ENCODE assay signal across 28 cellular contexts in genomic region chr11:125512106-125512505, GRCh38. TPM values are rescaled to one million over a fixed set of nuclear protein-coding genes. Genes with fewer than 3 reads are reported as not detected.
DNase-seq lines count a peak whose midpoint lies in the region; ATAC-seq lines count a peak whose summit lies in the region.
"Had no signal": no experiment of that assay in that cellular context is flagged by ENCODE, and none has a peak within 500 bp of the region (broad histone marks: within the 10 kb centered on the region; RNA-seq: fewer than 3 reads in every experiment).

No MANE protein-coding gene starts in this region.

- POLR2A ChIA-PET in naive thymus-derived CD8-positive, alpha-beta T cell (lab: Charles Lee) = no interaction called here

- H3K4me3 Mint-ChIP-seq in activated naive CD8-positive, alpha-beta T cell = no peak overlapping the region
- H3K4me3 Mint-ChIP-seq in activated naive CD8-positive, alpha-beta T cell treated with anti-CD3 and anti-CD28 coated beads, Interleukin-2, amount 50 U/mL, for 24 hours = no peak overlapping the region
- no peak overlapping the region for H3K4me3 Mint-ChIP-seq in activated T-helper 1 cell treated with anti-CD3 and anti-CD28 coated beads, Interleukin-12 subunit alpha, Interleukin-12 subunit beta, Interleukin-2, Interleukin-4 antibody, amounts not matched to agents 30 ng/mL and 10 ng/mL and 1 ng/mL, durations not matched to agents 14 hours and 24 hours and 36 hours
- peak overlapping the region in 1 of 10 donors; percentile 45 for H3K4me3 Mint-ChIP-seq in naive thymus-derived CD8-positive, alpha-beta T cell
- H3K4me3 Mint-ChIP-seq: activated CD4-positive, alpha-beta memory T cell treated with anti-CD3 and anti-CD28 coated beads for 36 hours; H9 had no signal

- ATAC-seq in activated naive CD8-positive, alpha-beta T cell treated with anti-CD3 and anti-CD28 coated beads, Interleukin-2, amount 50 U/mL, for 24 hours = no peak
- no peak for ATAC-seq in naive thymus-derived CD8-positive, alpha-beta T cell
- no peak for ATAC-seq in GM21360 (IDR thresholded peaks at IDR 0.05; ENCODE audit: unreplicated experiment)
- ATAC-seq: A549; activated CD4-positive, CD25-positive, alpha-beta regulatory T cell treated with anti-CD3 and anti-CD28 coated beads, Interleukin-2, amount 50 U/mL, for 24 hours; activated naive CD4-positive, alpha-beta T cell treated with anti-CD3 and anti-CD28 coated beads, Interleukin-2, amount 50 U/mL, for 72 hours; heart right ventricle; left ventricle myocardium superior had no signal

- intact Hi-C loops in activated T-helper 1 cell treated with anti-CD3 and anti-CD28 coated beads, Interleukin-12 subunit alpha, Interleukin-12 subunit beta, Interleukin-2, Interleukin-4 antibody, amounts not matched to agents 30 ng/mL and 10 ng/mL and 1 ng/mL, durations not matched to agents 14 hours and 24 hours and 36 hours (cut with micrococcal nuclease) = loop anchor here (10.0 kb wide), 1 partner anchor 553 kb away; the partner anchor contains the start of gene CDON

- H3K4me1 Mint-ChIP-seq in activated naive CD8-positive, alpha-beta T cell (ENCODE audit: low read depth) = peaks cover 55% of the 10 kb centered on the region
- H3K4me1 Mint-ChIP-seq in activated naive CD8-positive, alpha-beta T cell treated with anti-CD3 and anti-CD28 coated beads, Interleukin-2, amount 50 U/mL, for 24 hours = peaks cover 58% of the 10 kb centered on the region
- peaks cover 53% of the 10 kb centered on the region for H3K4me1 Mint-ChIP-seq in activated T-helper 1 cell treated with anti-CD3 and anti-CD28 coated beads, Interleukin-12 subunit alpha, Interleukin-12 subunit beta, Interleukin-2, Interleukin-4 antibody, amounts not matched to agents 30 ng/mL and 10 ng/mL and 1 ng/mL, durations not matched to agents 14 hours and 24 hours and 36 hours (ENCODE audit: low read depth)
- H3K4me1 Mint-ChIP-seq in naive thymus-derived CD8-positive, alpha-beta T cell = peaks cover 21 to 59% (median 55%) of the 10 kb centered on the region in 4 donors

- DNase-seq in activated naive CD8-positive, alpha-beta T cell treated with anti-CD3 and anti-CD28 coated beads, Interleukin-2, amount 50 U/mL, for 24 hours = no peak
- DNase-seq in activated T-helper 1 cell treated with anti-CD3 and anti-CD28 coated beads, Interleukin-12 subunit alpha, Interleukin-12 subunit beta, Interleukin-2, Interleukin-4 antibody, amounts not matched to agents 30 ng/mL and 10 ng/mL and 1 ng/mL, durations not matched to agents 14 hours and 24 hours and 36 hours (ENCODE audit: low spot score) = no peak
- no peak for DNase-seq in naive thymus-derived CD8-positive, alpha-beta T cell
- DNase-seq in NCI-H2107 treated with DMSO at 0.1 percent for 48 hours (lab: John Stamatoyannopoulos, UW; ENCODE audit: unreplicated experiment) (no peak), NCI-H146 treated with DMSO at 0.1 percent for 48 hours (lab: John Stamatoyannopoulos, UW; ENCODE audit: unreplicated experiment) (no peak), DMS153 (lab: John Stamatoyannopoulos, UW) (no peak)
- DNase-seq: activated CD4-positive, alpha-beta memory T cell treated with anti-CD3 and anti-CD28 coated beads for 36 hours; activated CD8-positive, alpha-beta memory T cell treated with anti-CD3 and anti-CD28 coated beads, Interleukin-2, amount 50 U/mL, for 48 hours; aorta; DMS79 treated with DMSO at 0.1 percent for 48 hours; GF-D8; H9; heart right ventricle; Karpas-422; kidney; left ventricle myocardium superior; NCI-H1417 treated with DMSO at 0.1 percent for 48 hours; NCI-H2081; NCI-H2227 treated with DMSO at 0.1 percent for 48 hours; NCI-H526; NK-92 treated with Interleukin-12 subunit alpha and Interleukin-12 subunit beta, amount 100 ng/mL, for 24 hours; stimulated activated naive CD4-positive, alpha-beta T cell treated with Interleukin-2 at 50 U/mL for 16 hours had no signal

- H3K27ac Mint-ChIP-seq in activated naive CD8-positive, alpha-beta T cell = peak overlapping the region; percentile 22
- no peak overlapping the region for H3K27ac Mint-ChIP-seq in activated naive CD8-positive, alpha-beta T cell treated with anti-CD3 and anti-CD28 coated beads, Interleukin-2, amount 50 U/mL, for 24 hours
- peak overlapping the region; percentile 4 for H3K27ac Mint-ChIP-seq in activated T-helper 1 cell treated with anti-CD3 and anti-CD28 coated beads, Interleukin-12 subunit alpha, Interleukin-12 subunit beta, Interleukin-2, Interleukin-4 antibody, amounts not matched to agents 30 ng/mL and 10 ng/mL and 1 ng/mL, durations not matched to agents 14 hours and 24 hours and 36 hours
- peak overlapping the region in 7 of 10 donors; percentile 21 to 94 (median 40) for H3K27ac Mint-ChIP-seq in naive thymus-derived CD8-positive, alpha-beta T cell
- H3K27ac Mint-ChIP-seq: activated CD4-positive, alpha-beta memory T cell treated with anti-CD3 and anti-CD28 coated beads for 36 hours; activated T-helper 2 cell treated with anti-CD3 and anti-CD28 coated beads, Interferon-gamma antibody, Interleukin-2, Interleukin-4, amounts not matched to agents 10 μg/mL and 5 μg/mL and 100 μg/mL, durations not matched to agents 14 hours and 24 hours and 36 hours; H9 had no signal

- H3K9me3 Mint-ChIP-seq in activated naive CD8-positive, alpha-beta T cell (ENCODE audit: low read depth) = no peaks in the 10 kb centered on the region
- no peaks in the 10 kb centered on the region for H3K9me3 Mint-ChIP-seq in activated naive CD8-positive, alpha-beta T cell treated with anti-CD3 and anti-CD28 coated beads, Interleukin-2, amount 50 U/mL, for 24 hours
- peaks cover 3% of the 10 kb centered on the region for H3K9me3 Mint-ChIP-seq in activated T-helper 1 cell treated with anti-CD3 and anti-CD28 coated beads, Interleukin-12 subunit alpha, Interleukin-12 subunit beta, Interleukin-2, Interleukin-4 antibody, amounts not matched to agents 30 ng/mL and 10 ng/mL and 1 ng/mL, durations not matched to agents 14 hours and 24 hours and 36 hours
- H3K9me3 Mint-ChIP-seq in naive thymus-derived CD8-positive, alpha-beta T cell = no peaks in the 10 kb centered on the region
- H3K9me3 Mint-ChIP-seq: activated CD4-positive, alpha-beta memory T cell treated with anti-CD3 and anti-CD28 coated beads for 36 hours; activated naive CD4-positive, alpha-beta T cell treated with anti-CD3 and anti-CD28 coated beads, Interleukin-2, amount 50 U/mL, for 72 hours; activated T-helper 2 cell treated with anti-CD3 and anti-CD28 coated beads, Interferon-gamma antibody, Interleukin-2, Interleukin-4, amounts not matched to agents 10 μg/mL and 5 μg/mL and 100 μg/mL, durations not matched to agents 14 hours and 24 hours and 36 hours had no signal

- H3K27me3 Mint-ChIP-seq in activated naive CD8-positive, alpha-beta T cell = no peaks in the 10 kb centered on the region
- H3K27me3 Mint-ChIP-seq in activated naive CD8-positive, alpha-beta T cell treated with anti-CD3 and anti-CD28 coated beads, Interleukin-2, amount 50 U/mL, for 24 hours = no peaks in the 10 kb centered on the region
- H3K27me3 Mint-ChIP-seq in activated T-helper 1 cell treated with anti-CD3 and anti-CD28 coated beads, Interleukin-12 subunit alpha, Interleukin-12 subunit beta, Interleukin-2, Interleukin-4 antibody, amounts not matched to agents 30 ng/mL and 10 ng/mL and 1 ng/mL, durations not matched to agents 14 hours and 24 hours and 36 hours (ENCODE audit: insufficient read depth) = peaks cover 7% of the 10 kb centered on the region
- no peaks in the 10 kb centered on the region for H3K27me3 Mint-ChIP-seq in naive thymus-derived CD8-positive, alpha-beta T cell
- H3K27me3 Mint-ChIP-seq: activated CD4-positive, alpha-beta memory T cell treated with anti-CD3 and anti-CD28 coated beads for 36 hours had no signal

- H3K36me3 Mint-ChIP-seq in activated naive CD8-positive, alpha-beta T cell = no peaks in the 10 kb centered on the region
- H3K36me3 Mint-ChIP-seq in activated naive CD8-positive, alpha-beta T cell treated with anti-CD3 and anti-CD28 coated beads, Interleukin-2, amount 50 U/mL, for 24 hours (ENCODE audit: low read depth) = peaks cover 2% of the 10 kb centered on the region
- H3K36me3 Mint-ChIP-seq in activated T-helper 1 cell treated with anti-CD3 and anti-CD28 coated beads, Interleukin-12 subunit alpha, Interleukin-12 subunit beta, Interleukin-2, Interleukin-4 antibody, amounts not matched to agents 30 ng/mL and 10 ng/mL and 1 ng/mL, durations not matched to agents 14 hours and 24 hours and 36 hours (ENCODE audit: low read depth) = peaks cover 6% of the 10 kb centered on the region
- no peaks in the 10 kb centered on the region for H3K36me3 Mint-ChIP-seq in naive thymus-derived CD8-positive, alpha-beta T cell
- H3K36me3 Mint-ChIP-seq: activated CD4-positive, alpha-beta memory T cell treated with anti-CD3 and anti-CD28 coated beads for 36 hours; activated naive CD4-positive, alpha-beta T cell treated with anti-CD3 and anti-CD28 coated beads, Interleukin-2, amount 50 U/mL, for 72 hours had no signal

RNA-seq across cellular contexts. Expression of gene FEZ1, which starts 16.0 kb away (rescaled TPM):
- 8.3 and 8.4 TPM in 2 replicates for total RNA-seq in activated T-helper 1 cell treated with anti-CD3 and anti-CD28 coated beads, Interleukin-12 subunit alpha, Interleukin-12 subunit beta, Interleukin-2, Interleukin-4 antibody, amounts not matched to agents 30 ng/mL and 10 ng/mL and 1 ng/mL, durations not matched to agents 14 hours and 24 hours and 36 hours
- not detected for total RNA-seq in naive thymus-derived CD8-positive, alpha-beta T cell
- 10 to 100 TPM in 1 of 3 donors, 1 to 10 TPM in 2; 1.1 to 11.6 (median 1.7) TPM for polyA plus RNA-seq in naive thymus-derived CD8-positive, alpha-beta T cell

RNA-seq across cellular contexts. Expression of gene EI24, which starts 57.2 kb away (rescaled TPM):
- 61.6 and 62.4 TPM in 2 replicates for total RNA-seq in activated T-helper 1 cell treated with anti-CD3 and anti-CD28 coated beads, Interleukin-12 subunit alpha, Interleukin-12 subunit beta, Interleukin-2, Interleukin-4 antibody, amounts not matched to agents 30 ng/mL and 10 ng/mL and 1 ng/mL, durations not matched to agents 14 hours and 24 hours and 36 hours
- 10 to 100 TPM; 34.6 to 39.4 TPM for total RNA-seq in naive thymus-derived CD8-positive, alpha-beta T cell
- 10 to 100 TPM; 56.0 to 84.4 (median 74.0) TPM for polyA plus RNA-seq in naive thymus-derived CD8-positive, alpha-beta T cell
